16 cellular contexts compared by ENCODE assay signal in genomic region chr7:153887756-153888591, GRCh38.
DNase-seq lines count a peak whose midpoint lies in the region; ATAC-seq, FAIRE-seq and TF ChIP-seq lines count a peak whose summit lies in the region.
"Had no signal": no experiment of that assay in that cellular context is flagged by ENCODE, and none has a peak within 500 bp of the region (broad histone marks: within the 10 kb centered on the region; RNA-seq: fewer than 3 reads in every experiment).

No MANE protein-coding gene starts in this region.

- in situ Hi-C loops in GM13976 (cut with MboI; ENCODE audit: low sequenced_read_pairs, unreplicated experiment), result no loop called here

- no peak overlapping the region for H2BK120ac ChIP-seq in H1 (replicated peaks; ENCODE audit: low read depth, low read length)

- no peak for FAIRE-seq in H1 (lab: Jason Lieb, UNC)
- FAIRE-seq: GM12891, kidney, RCC 7860 had no signal

- H3K18ac ChIP-seq in H1 (ENCODE audit: extremely low read depth, low read length), result no peak overlapping the region

- H3K4me1 ChIP-seq in cardiac muscle cell (ENCODE audit: low read depth) (no peaks in the 10 kb centered on the region), H1 (replicated peaks in 1 of 4; ENCODE audit: control insufficient read depth in 3 of 4, insufficient read depth in 4 of 4, low read length in 3 of 4) (no peaks in the 10 kb centered on the region; a peak in 1 of 7 replicates), muscle layer of colon (ENCODE audit: insufficient read depth, low read length) (peaks cover 7% of the 10 kb centered on the region), testis (no peaks in the 10 kb centered on the region), tibial nerve (peaks cover 0 to 23% (median 0%) of the 10 kb centered on the region in 4 donors)
- H3K4me1 ChIP-seq: prostate gland had no signal

- peaks cover 28% of the 10 kb centered on the region for H3K27me3 Mint-ChIP-seq in activated naive CD8-positive, alpha-beta T cell treated with anti-CD3 and anti-CD28 coated beads, Interleukin-2, amount 50 U/mL, for 24 hours

- H3K4me2 ChIP-seq in H1 (ENCODE audit: insufficient read depth in 1 of 2, low read depth in 2 of 2, low read length in 2 of 2), result peak overlapping the region; percentile 76 to 89

- H4K20me1 ChIP-seq in H1 (replicated peaks in 1 of 2; ENCODE audit: control insufficient read depth in 1 of 2, insufficient read depth in 2 of 2, low read length in 2 of 2), result peaks cover 0 to 2% of the 10 kb centered on the region in 2 experiments

- no peak for TF ChIP-seq CTCF in cardiac muscle cell (IDR thresholded peaks at IDR 0.05; ENCODE audit: low read depth, low read length)
- TF ChIP-seq CTCF in H1 (IDR thresholded peaks at IDR 0.05; ENCODE audit: control extremely low read depth in 1 of 3, insufficient read depth in 1 of 3, low read depth in 1 of 3, low read length in 3 of 3), result no peak
- TF ChIP-seq CTCF in testis (IDR thresholded peaks at IDR 0.05), result no peak
- TF ChIP-seq CTCF in GM13976 (IDR thresholded peaks at IDR 0.05; ENCODE audit: borderline replicate concordance, control extremely low read depth, extremely low read depth, insufficient read depth, missing control alignments), result no peak
- TF ChIP-seq CTCF in tibial nerve (IDR thresholded peaks at IDR 0.05), result no peak

- no peak overlapping the region for H3K56ac ChIP-seq in H1 (replicated peaks; ENCODE audit: insufficient read length, low read depth, low read length)

- WGBS in H1 (ENCODE audit: extremely low coverage in 1 of 2, insufficient coverage in 1 of 2, insufficient read length in 1 of 2, insufficient replicate concordance in 2 of 2, low coverage in 1 of 2, low lambda C conversion rate in 2 of 2, missing lambda C conversion rate in 1 of 2), 2 experiments, result 47% methylated on average over 50 of the region's 83 CpGs; no CpG with 5 or more reads in 1 of the 2 experiments
- WGBS in testis, 2 donors, result 1 to 3% methylated on average over 7 to 61 of the region's 83 CpGs
- WGBS in tibial nerve, 2 donors, result 1 to 2% methylated on average over 60 to 70 of the region's 83 CpGs

- no peaks in the 10 kb centered on the region for H3K79me1 ChIP-seq in H1 (ENCODE audit: low read depth, low read length)

- H3K4me3 ChIP-seq in cardiac muscle cell (peak overlapping the region; percentile 9), H1 (ENCODE audit: extremely low read depth in 1 of 4, insufficient read depth in 2 of 4, low read depth in 3 of 4, low read length in 4 of 4) (peak overlapping the region; percentile 26 to 68 (median 31)), muscle layer of colon (ENCODE audit: low read depth in 1 of 2, low read length in 2 of 2) (peak overlapping the region; percentile 32 to 51), testis (peak overlapping the region; percentile 51 to 69), tibial nerve (peak overlapping the region in 1 of 4 donors; percentile 37)
- H3K4me3 ChIP-seq: prostate gland had no signal

- H3K79me2 ChIP-seq in H1 (ENCODE audit: control insufficient read depth in 1 of 2, insufficient read depth in 2 of 2, low read length in 2 of 2), result no peaks in the 10 kb centered on the region

- H3K36me3 ChIP-seq in cardiac muscle cell, result no peaks in the 10 kb centered on the region
- no peaks in the 10 kb centered on the region for H3K36me3 ChIP-seq in H1 (ENCODE audit: control insufficient read depth in 2 of 4, insufficient read depth in 4 of 4, low read length in 3 of 4)
- H3K36me3 ChIP-seq in muscle layer of colon (ENCODE audit: insufficient read depth, low read length), result no peaks in the 10 kb centered on the region
- H3K36me3 ChIP-seq in testis (ENCODE audit: low read depth, missing control alignments), result no peaks in the 10 kb centered on the region
- H3K36me3 ChIP-seq in tibial nerve, result no peaks in the 10 kb centered on the region
- H3K36me3 ChIP-seq: prostate gland had no signal

- peak overlapping the region; percentile 3 for H4K8ac ChIP-seq in H1 (ENCODE audit: extremely low read depth, insufficient read depth, low read length)

- H3K4me3 Mint-ChIP-seq in activated naive CD8-positive, alpha-beta T cell treated with anti-CD3 and anti-CD28 coated beads, Interleukin-2, amount 50 U/mL, for 24 hours, result no peak overlapping the region
- H3K4me3 Mint-ChIP-seq: CD4-positive, alpha-beta memory T cell had no signal

- H3K9me3 ChIP-seq in cardiac muscle cell (ENCODE audit: low read depth) (no peaks in the 10 kb centered on the region), H1 (ENCODE audit: insufficient read depth in 2 of 2, low read depth in 1 of 2, low read length in 1 of 2) (peaks cover 11 to 54% of the 10 kb centered on the region in 2 experiments; a peak in 3 of 4 replicates), muscle layer of colon (ENCODE audit: low read length) (no peaks in the 10 kb centered on the region), testis (no peaks in the 10 kb centered on the region), tibial nerve (no peaks in the 10 kb centered on the region)
- H3K9me3 ChIP-seq: prostate gland had no signal

- H3K27ac Mint-ChIP-seq in activated naive CD8-positive, alpha-beta T cell treated with anti-CD3 and anti-CD28 coated beads, Interleukin-2, amount 50 U/mL, for 24 hours, result no peak overlapping the region
- H3K27ac Mint-ChIP-seq: CD4-positive, alpha-beta memory T cell had no signal

- POLR2A ChIA-PET in H1 (lab: Charles Lee; ENCODE audit: partially characterized antibody), result no interaction called here

- DNase-seq in cardiac muscle cell (ENCODE audit: low read depth in 1 of 2, low spot score in 1 of 2), result peak in 1 of 2 donors; percentile 8
- DNase-seq in cardiac septum (ENCODE audit: low spot score), result no peak
- DNase-seq in H1 (ENCODE audit: low read depth in 1 of 2, low spot score in 2 of 2), result peak in 1 of 2 experiments; percentile 72
- peak; percentile 48 for DNase-seq in testis
- no peak for DNase-seq in GM13976 (ENCODE audit: low spot score)
- no peak for DNase-seq in activated naive CD8-positive, alpha-beta T cell treated with anti-CD3 and anti-CD28 coated beads, Interleukin-2, amount 50 U/mL, for 24 hours
- no peak for DNase-seq in tibial nerve (ENCODE audit: low spot score in 2 of 2)
- DNase-seq: activated naive CD4-positive, alpha-beta T cell; CD4-positive, alpha-beta memory T cell; kidney; NCI-H187; NCI-H526 had no signal

- TF ChIP-seq EP300 in H1 (IDR thresholded peaks at IDR 0.05; ENCODE audit: borderline replicate concordance in 1 of 2, low read depth in 2 of 2, low read length in 2 of 2), result no peak
- TF ChIP-seq EP300 in tibial nerve (IDR thresholded peaks at IDR 0.05), result no peak

- no peak overlapping the region for H4K5ac ChIP-seq in H1 (ENCODE audit: insufficient read length, low read depth, low read length)

- no peak overlapping the region for H2BK12ac ChIP-seq in H1 (ENCODE audit: low read depth, low read length)

- H3K4ac ChIP-seq in H1 (replicated peaks; ENCODE audit: insufficient read length, low read depth, low read length), result no peak overlapping the region

- H2AFZ ChIP-seq in H1 (ENCODE audit: low read length), result no peak overlapping the region; the same call in 1 of the 2 replicates

- H2BK15ac ChIP-seq in H1 (ENCODE audit: low read length), result no peak overlapping the region

- no peak for TF ChIP-seq POLR2A in H1 (IDR thresholded peaks at IDR 0.05; ENCODE audit: control extremely low read depth in 1 of 2, low read depth in 2 of 2, low read length in 2 of 2)
- TF ChIP-seq POLR2A in testis (IDR thresholded peaks at IDR 0.05), result no peak
- no peak for TF ChIP-seq POLR2A in tibial nerve (IDR thresholded peaks at IDR 0.05)

- no peak overlapping the region for H3K23ac ChIP-seq in H1 (ENCODE audit: insufficient read length)

- H3K27ac ChIP-seq in cardiac muscle cell (no peak overlapping the region), H1 (ENCODE audit: low read depth, low read length) (no peak overlapping the region), muscle layer of colon (ENCODE audit: low read depth, low read length) (no peak overlapping the region), testis (peak overlapping the region; percentile 73 to 75), tibial nerve (no peak overlapping the region)
- H3K27ac ChIP-seq: prostate gland had no signal

- peaks cover 4% of the 10 kb centered on the region for H3K9me3 Mint-ChIP-seq in activated naive CD8-positive, alpha-beta T cell treated with anti-CD3 and anti-CD28 coated beads, Interleukin-2, amount 50 U/mL, for 24 hours

- H3K36me3 Mint-ChIP-seq in activated naive CD8-positive, alpha-beta T cell treated with anti-CD3 and anti-CD28 coated beads, Interleukin-2, amount 50 U/mL, for 24 hours (ENCODE audit: low read depth), result peaks cover 2% of the 10 kb centered on the region

- no peaks in the 10 kb centered on the region for H3K4me1 Mint-ChIP-seq in activated naive CD8-positive, alpha-beta T cell treated with anti-CD3 and anti-CD28 coated beads, Interleukin-2, amount 50 U/mL, for 24 hours

- no peak overlapping the region for H2BK20ac ChIP-seq in H1 (ENCODE audit: low read length)

- no peak for ATAC-seq in activated naive CD8-positive, alpha-beta T cell treated with anti-CD3 and anti-CD28 coated beads, Interleukin-2, amount 50 U/mL, for 24 hours

- H2AK5ac ChIP-seq in H1 (ENCODE audit: low read depth, low read length), result no peak overlapping the region

- H2BK5ac ChIP-seq in H1 (ENCODE audit: low read depth, low read length), result no peak overlapping the region

- H3K27me3 ChIP-seq in cardiac muscle cell, result peaks cover 40% of the 10 kb centered on the region
- peaks cover 10 to 50% (median 40%) of the 10 kb centered on the region in 4 experiments for H3K27me3 ChIP-seq in H1 (replicated peaks in 1 of 4; ENCODE audit: control insufficient read depth in 3 of 4, extremely low read depth in 1 of 4, insufficient read depth in 3 of 4, low read length in 3 of 4)
- peaks cover 0 to 10% of the 10 kb centered on the region in 2 donors for H3K27me3 ChIP-seq in muscle layer of colon (ENCODE audit: control insufficient read depth in 1 of 2, insufficient read depth in 2 of 2, low read length in 2 of 2)
- H3K27me3 ChIP-seq in testis, result no peaks in the 10 kb centered on the region
- peaks cover 0 to 28% of the 10 kb centered on the region in 2 donors for H3K27me3 ChIP-seq in tibial nerve

- no peak overlapping the region for H3K9ac ChIP-seq in H1 (replicated peaks in 1 of 4; ENCODE audit: extremely low read depth in 1 of 4, low read depth in 3 of 4, low read length in 3 of 4)
- no peak overlapping the region for H3K9ac ChIP-seq in muscle layer of colon (ENCODE audit: low read length)

- H3K14ac ChIP-seq in H1 (ENCODE audit: insufficient read length), result no peak overlapping the region

- peaks cover 11% of the 10 kb centered on the region; the same call in 1 of the 2 replicates for H3K23me2 ChIP-seq in H1 (ENCODE audit: low read depth, low read length)

- CTCF ChIA-PET in H1 (lab: Charles Lee; ENCODE audit: partially characterized antibody), result interaction anchor here (1.2 to 1.5 kb wide), 2 partner anchors 9 to 14 kb away, joined by 4 to 5 read pairs; no protein-coding TSS in a partner anchor

- intact Hi-C loops in cardiac septum (cut with DNase I) (no loop called here), testis (cut with DNase I; ENCODE audit: low total_unique reads) (no loop called here)

- no peak overlapping the region for H4K91ac ChIP-seq in H1 (replicated peaks; ENCODE audit: insufficient read length, low read length)

- no peak for TF ChIP-seq RAD21 in H1 (IDR thresholded peaks at IDR 0.05 in 1 of 2, conservative IDR thresholded peaks at IDR 0.05 in 1 of 2; ENCODE audit: low read depth in 2 of 2, low read length in 2 of 2)

TF ChIP-seq in H1, 55 proteins besides CTCF, POLR2A, EP300 and RAD21 (continues in another document):
- no peak for TF ChIP-seq SIX5 (IDR thresholded peaks at IDR 0.05; ENCODE audit: low read depth, low read length)

Comparison
In these comparisons a context has a peak if more than half of its experiments do, and no peak if none do; other contexts are left out.
1. H3K27ac ChIP-seq: peak in testis (2 of 2); none in cardiac muscle cell (single experiment), H1 (single experiment), muscle layer of colon (single experiment) and tibial nerve (0 of 4).